Comparison of ENCODE assay signal across 8 cellular contexts in genomic region chr18:22983175-22983574, GRCh38. TPM values are rescaled to one million over a fixed set of nuclear protein-coding genes. Genes with fewer than 3 reads are reported as not detected.
DNase-seq lines count a peak whose midpoint lies in the region; ATAC-seq and TF ChIP-seq lines count a peak whose summit lies in the region.

No MANE protein-coding gene starts in this region.

- TF ChIP-seq CTCF in GM13977 (IDR thresholded peaks at IDR 0.05; ENCODE audit: extremely low read depth, insufficient read depth, missing control alignments) (peak; percentile 53), fibroblast of the aortic adventitia (IDR thresholded peaks at IDR 0.05; ENCODE audit: insufficient read depth, low read length) (peak; percentile 54), stomach (IDR thresholded peaks at IDR 0.05) (peak in 4 of 7 experiments; percentile 21 to 54 (median 40))

- H3K27me3 ChIP-seq in stomach: no peaks in the 10 kb centered on the region

- intact Hi-C loops in stomach (cut with DNase I; ENCODE audit: low total_unique reads): no loop called here

- peaks cover 0 to 8% (median 0%) of the 10 kb centered on the region in 4 donors for H3K4me1 ChIP-seq in stomach

- H3K4me3 ChIP-seq in fibroblast of the aortic adventitia (ENCODE audit: low read depth, low read length) (no peak overlapping the region), stomach (no peak overlapping the region)

- no peak for ATAC-seq in GM18520 (IDR thresholded peaks at IDR 0.05; ENCODE audit: unreplicated experiment)
- ATAC-seq in GM18861 (IDR thresholded peaks at IDR 0.05; ENCODE audit: unreplicated experiment): no peak
- ATAC-seq in GM21786 (IDR thresholded peaks at IDR 0.05; ENCODE audit: unreplicated experiment): no peak

- in situ Hi-C loops in GM13977 (cut with MboI; ENCODE audit: low pct_unique_long_range_greater_than_20kb, low sequenced_read_pairs, unreplicated experiment): no loop called here

- DNase-seq in AG08395 (ENCODE audit: low spot score) (peak; percentile 52), GM13977 (ENCODE audit: low spot score) (no peak), RPMI8226 (peak; percentile 5), fibroblast of the aortic adventitia (ENCODE audit: low read depth) (peak; percentile 81), stomach (no peak)

- H3K36me3 ChIP-seq in stomach: peaks cover 3 to 34% (median 15%) of the 10 kb centered on the region in 4 donors

- no peaks in the 10 kb centered on the region for H3K9me3 ChIP-seq in stomach

- TF ChIP-seq EP300 in stomach (IDR thresholded peaks at IDR 0.05): no peak

- no peak for TF ChIP-seq POLR2A in stomach (IDR thresholded peaks at IDR 0.05)

- no peak overlapping the region for H3K27ac ChIP-seq in stomach

- WGBS in stomach, 5 donors: 19 to 29% (median 24%) methylated on average over 3 of the region's 3 CpGs

RNA-seq across cellular contexts. Expression of gene RBBP8, which starts 50.0 kb away (rescaled TPM):
- total RNA-seq in fibroblast of the aortic adventitia (ENCODE audit: low replicate concordance) (31.0 and 80.1 TPM in 2 replicates), stomach (10 to 100 TPM in 4 of 5 donors, 1 to 10 TPM in 1; 6.4 to 54.0 (median 30.5) TPM)
- polyA plus RNA-seq in stomach: 10 to 100 TPM; 26.3 to 34.0 (median 29.8) TPM

Comparison
In these comparisons a context has a peak if more than half of its experiments do, and no peak if none do; other contexts are left out.
1. DNase-seq: peak in AG08395 (single experiment), RPMI8226 (single experiment) and fibroblast of the aortic adventitia (single experiment); none in GM13977 (single experiment) and stomach (single experiment).
2. Peak in every context shown above with its lines, with median percentiles within 50 percentile points of each other: CTCF ChIP-seq.